Comparison of ENCODE assay signal across 8 cellular contexts in genomic region chr17:36534117-36534880, GRCh38. TPM values are rescaled to one million over a fixed set of nuclear protein-coding genes. Genes with fewer than 3 reads are reported as not detected.
A peak's percentile ranks its signal among the peaks of the same experiment; 100 is the strongest.
DNase-seq lines count a peak whose midpoint lies in the region; ATAC-seq, FAIRE-seq and TF ChIP-seq lines count a peak whose summit lies in the region.

Gene MYO19, minus strand, starts transcription at chr17:36534868. Its CDS starts 2,330 bp downstream, at chr17:36532538.

- ATAC-seq in HG03025 (IDR thresholded peaks at IDR 0.05; ENCODE audit: low FRiP score, unreplicated experiment), result peak; percentile 34
- ATAC-seq in central memory CD8-positive, alpha-beta T cell (replicated peaks; ENCODE audit: extremely low read depth, poor library complexity, severe bottlenecking), result peak; percentile 19

- H3K9me3 ChIP-seq in WERI-Rb-1 (ENCODE audit: severe bottlenecking), result no peaks in the 10 kb centered on the region
- H3K9me3 ChIP-seq in kidney (ENCODE audit: control insufficient read depth in 1 of 2, low read length in 2 of 2), result no peaks in the 10 kb centered on the region

- H3K27me3 Mint-ChIP-seq in central memory CD8-positive, alpha-beta T cell, result no peaks in the 10 kb centered on the region

- H3K4me1 ChIP-seq in kidney (ENCODE audit: control insufficient read depth in 1 of 2, insufficient read depth in 1 of 2, low read depth in 1 of 2, low read length in 2 of 2), result peaks cover 3 to 6% of the 10 kb centered on the region in 2 donors

- peak within 1 kb of the TSS; percentile 96 for H3K27ac Mint-ChIP-seq in central memory CD8-positive, alpha-beta T cell (ENCODE audit: low read depth)

- intact Hi-C loops in kidney (cut with DNase I), result no loop called here

- FAIRE-seq in kidney (lab: Jason Lieb, UNC), result no peak

- TF ChIP-seq CTCF in WERI-Rb-1 (IDR thresholded peaks at IDR 0.05; ENCODE audit: low read depth, low read length) (peak; percentile 62), kidney (IDR thresholded peaks at IDR 0.05; ENCODE audit: borderline replicate concordance, extremely low read depth, insufficient read depth) (peak; percentile 29)

- H3K36me3 Mint-ChIP-seq in central memory CD8-positive, alpha-beta T cell (ENCODE audit: insufficient read depth), result peaks cover 22% of the 10 kb centered on the region

- peak within 1 kb of the TSS; percentile 91 to 93 for H3K9ac ChIP-seq in kidney (ENCODE audit: low read length in 2 of 2)

- H3K36me3 ChIP-seq in WERI-Rb-1 (peaks cover 64% of the 10 kb centered on the region), kidney (ENCODE audit: control insufficient read depth in 1 of 2, insufficient read depth in 2 of 2, low read length in 2 of 2) (peaks cover 8 to 13% of the 10 kb centered on the region in 2 donors)

- peak within 1 kb of the TSS; percentile 96 for H3K4me3 ChIP-seq in WERI-Rb-1 (ENCODE audit: low read depth, low read length)
- peak within 1 kb of the TSS; percentile 89 to 96 for H3K4me3 ChIP-seq in kidney (ENCODE audit: low read length in 2 of 2)

- peaks cover 26% of the 10 kb centered on the region for H3K4me1 Mint-ChIP-seq in central memory CD8-positive, alpha-beta T cell

- H3K27me3 ChIP-seq in WERI-Rb-1 (ENCODE audit: insufficient read depth, low read depth, severe bottlenecking), result no peaks in the 10 kb centered on the region

- peak; percentile 58 for DNase-seq in SIG-M5 treated with dmso at 0.1 percent for 504 hours (lab: John Stamatoyannopoulos, UW; ENCODE audit: unreplicated experiment)
- DNase-seq in SIG-M5 (lab: John Stamatoyannopoulos, UW), result no peak
- DNase-seq in NCI-H2107 treated with DMSO at 0.1 percent for 48 hours (lab: John Stamatoyannopoulos, UW; ENCODE audit: unreplicated experiment), result peak; percentile 59
- peak; percentile 83 for DNase-seq in WERI-Rb-1
- DNase-seq in central memory CD8-positive, alpha-beta T cell (ENCODE audit: low spot score in 2 of 2), result peak; percentile 25 to 33
- DNase-seq in kidney, result peak; percentile 91
- peak; percentile 26 to 31 for DNase-seq in stimulated activated CD4-positive, alpha-beta T cell treated with anti-CD3 and anti-CD28 coated beads, Interleukin-15, amount 100 ng/mL, for 48 hours (ENCODE audit: low read depth in 2 of 2)

- H3K27ac ChIP-seq in WERI-Rb-1 (peak within 1 kb of the TSS; percentile 99), kidney (ENCODE audit: low read depth in 2 of 2, low read length in 2 of 2) (peak within 1 kb of the TSS; percentile 97 to 98)

- H3K9me3 Mint-ChIP-seq in central memory CD8-positive, alpha-beta T cell, result no peaks in the 10 kb centered on the region

- H3K4me3 Mint-ChIP-seq in central memory CD8-positive, alpha-beta T cell, result peak within 1 kb of the TSS; percentile 99

RNA-seq across cellular contexts. Expression of gene MYO19, which starts in this region (rescaled TPM):
- 74.7 TPM for total RNA-seq in kidney
- polyA plus RNA-seq in kidney (ENCODE audit: insufficient read depth, low read depth, low replicate concordance), result 28.9 TPM
